ENCODE assay signal across 9 cellular contexts in the genomic region with DNA sequence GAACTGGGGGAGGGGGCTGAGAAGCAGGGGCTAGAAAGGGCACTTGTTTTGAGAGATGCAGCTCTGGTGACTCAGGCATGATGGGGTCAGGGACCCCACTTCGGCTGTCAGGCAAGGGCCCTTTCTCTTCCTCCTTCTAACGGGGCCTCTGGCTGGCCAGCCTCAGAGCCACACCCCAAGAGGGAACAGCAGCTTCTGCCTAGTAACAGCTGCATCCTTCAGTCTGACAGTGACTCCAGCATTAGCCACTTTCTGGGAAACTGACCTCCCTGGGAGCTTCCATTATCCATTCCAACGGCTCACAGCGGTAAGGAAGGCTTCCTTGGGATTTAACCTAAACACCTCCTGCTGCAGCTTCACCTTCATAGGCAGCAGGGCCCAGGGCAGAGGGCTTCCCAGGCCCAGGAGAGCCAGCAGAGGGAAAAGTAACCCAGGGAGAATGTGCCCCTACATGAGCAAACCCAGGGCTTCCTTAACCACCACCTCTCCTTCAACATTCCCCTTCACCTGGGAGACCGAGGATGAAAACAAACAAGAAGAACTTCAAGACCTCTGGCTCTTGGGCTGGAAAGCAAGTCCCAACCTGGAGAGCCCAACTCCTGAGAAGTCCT. TPM values are rescaled to one million over a fixed set of nuclear protein-coding genes. Genes with fewer than 3 reads are reported as not detected.
DNase-seq lines count a peak whose midpoint lies in the region; ATAC-seq, FAIRE-seq and TF ChIP-seq lines count a peak whose summit lies in the region.
"Had no signal": no experiment of that assay in that cellular context is flagged by ENCODE, and none has a peak within 500 bp of the region (broad histone marks: within the 10 kb centered on the region; RNA-seq: fewer than 3 reads in every experiment).

No MANE protein-coding gene starts in this region.

- TF ChIP-seq EP300 in K562 (IDR thresholded peaks at IDR 0.05; ENCODE audit: low read length) = no peak

- H3K36me3 ChIP-seq in K562 (ENCODE audit: control insufficient read depth, insufficient read depth, low read length) (peaks cover 3% of the 10 kb centered on the region; the same call in 1 of the 3 replicates), subcutaneous abdominal adipose tissue (ENCODE audit: control insufficient read depth in 5 of 5, insufficient read depth in 5 of 5, low read length in 5 of 5) (peaks cover 0 to 16% (median 0%) of the 10 kb centered on the region in 5 donors)

- no peak overlapping the region for H3K4me3 ChIP-seq in K562
- H3K4me3 ChIP-seq in subcutaneous abdominal adipose tissue (ENCODE audit: low read depth in 1 of 5, low read length in 5 of 5) = peak overlapping the region; percentile 18 to 69 (median 40)

- H3K9me3 ChIP-seq in K562 (replicated peaks; ENCODE audit: control insufficient read depth, insufficient read depth, low read depth, low read length) = no peaks in the 10 kb centered on the region
- no peaks in the 10 kb centered on the region for H3K9me3 ChIP-seq in subcutaneous abdominal adipose tissue (ENCODE audit: control insufficient read depth in 5 of 5, low read length in 5 of 5)

- no TSS peak for BruUV-seq in K562 (replicated peaks; lab: Mats Ljungman, UMichigan)

- no peak overlapping the region for H2AFZ ChIP-seq in K562 (ENCODE audit: low read depth, low read length)

- CTCF ChIA-PET in K562 (lab: Yijun Ruan, JAX; ENCODE audit: low intra/inter-chr PET ratio) = no interaction called here

- no peak overlapping the region; the same call in 1 of the 2 replicates for H3K4me2 ChIP-seq in K562 (ENCODE audit: insufficient read depth, low read length)

- H3K9ac ChIP-seq in K562 (ENCODE audit: insufficient read depth in 1 of 2, low read depth in 2 of 2, low read length in 2 of 2) = peak overlapping the region in 1 of 2 experiments; percentile 68; a peak in 1 of 4 replicates
- H3K9ac ChIP-seq in subcutaneous abdominal adipose tissue (ENCODE audit: low read length in 5 of 5) = peak overlapping the region in 3 of 5 donors; percentile 35 to 68 (median 63)

- in situ Hi-C loops in K562 (cut with MboI) = no loop called here

- TF ChIP-seq CTCF in K562 (IDR thresholded peaks at IDR 0.05 in 2 of 3, conservative IDR thresholded peaks at IDR 0.05 in 1 of 3; ENCODE audit: insufficient read depth in 2 of 3, low read depth in 1 of 3, low read length in 3 of 3) = no peak

- POLR2A ChIA-PET in K562 (lab: Yijun Ruan, JAX) = interaction anchor here (0.6 to 1.1 kb wide), 5 partner anchors 14 to 372 kb away, joined by 3 read pairs; no protein-coding TSS in a partner anchor

- DNase-seq in Kasumi-1 (lab: John Stamatoyannopoulos, UW) (peak; percentile 56 to 62), K562 (ENCODE audit: extremely low read depth in 1 of 4, low spot score in 3 of 4) (peak in 1 of 4 experiments; percentile 20), left kidney (ENCODE audit: low read depth, low spot score) (peak; percentile 14), middle frontal gyrus (ENCODE audit: extremely low spot score, low spot score) (no peak)
- DNase-seq in activated T-cell treated with anti-CD3 and anti-CD28 coated beads, Interleukin-2, amount 50 U/mL, for 1 hour = no peak
- DNase-seq: activated CD8-positive, alpha-beta T cell treated with anti-CD3 and anti-CD28 coated beads, Interleukin-2, amount 10 ng/mL, durations not matched to agents 7 days and 5 days had no signal

- no peaks in the 10 kb centered on the region for H3K9me1 ChIP-seq in K562 (ENCODE audit: control insufficient read depth, insufficient read depth, low read length)

- ATAC-seq in K562 (no peak), HG03460 (IDR thresholded peaks at IDR 0.05; ENCODE audit: unreplicated experiment) (no peak), HG03457 (IDR thresholded peaks at IDR 0.05; ENCODE audit: unreplicated experiment) (no peak)
- ATAC-seq: activated CD8-positive, alpha-beta T cell treated with anti-CD3 and anti-CD28 coated beads, Interleukin-2, amount 10 ng/mL, durations not matched to agents 7 days and 5 days had no signal

- 44% methylated on average over 5 of the region's 5 CpGs for WGBS in K562 (ENCODE audit: insufficient coverage, low coverage, missing lambda C conversion rate)

- no peak for TF ChIP-seq RAD21 in K562 (CRISPR knock-in tag; conservative IDR thresholded peaks at IDR 0.05 in 1 of 2, IDR thresholded peaks at IDR 0.05 in 1 of 2)

- H3K4me1 ChIP-seq in K562 (replicated peaks in 1 of 2; ENCODE audit: control insufficient read depth in 2 of 2, insufficient read depth in 2 of 2, low read length in 2 of 2) = peaks cover 14 to 35% of the 10 kb centered on the region in 2 experiments
- peaks cover 13 to 74% (median 69%) of the 10 kb centered on the region in 5 donors for H3K4me1 ChIP-seq in subcutaneous abdominal adipose tissue (ENCODE audit: control insufficient read depth in 5 of 5, insufficient read depth in 5 of 5, low read length in 5 of 5)

- TF ChIP-seq POLR2A in K562 (conservative IDR thresholded peaks at IDR 0.05) = no peak

- FAIRE-seq in K562 (lab: Jason Lieb, UNC) = no peak

- H3K79me2 ChIP-seq in K562 (ENCODE audit: control insufficient read depth, insufficient read depth, low read length) = peaks cover 9% of the 10 kb centered on the region; the same call in 2 of the 3 replicates

- H4K20me1 ChIP-seq in K562 (replicated peaks; ENCODE audit: control insufficient read depth, insufficient read depth, low read length) = peaks cover 10% of the 10 kb centered on the region; the same call in 1 of the 2 replicates

- intact Hi-C loops in K562 (cut with micrococcal nuclease) = no loop called here

- no peak overlapping the region for H3K27ac ChIP-seq in K562 (ENCODE audit: extremely low read depth, low read depth, low read length)
- peak overlapping the region; percentile 91 for H3K27ac ChIP-seq in subcutaneous abdominal adipose tissue (ENCODE audit: low read depth, low read length)

- H3K27me3 ChIP-seq in K562 (ENCODE audit: control insufficient read depth in 2 of 2, insufficient read depth in 2 of 2, low read length in 2 of 2) (no peaks in the 10 kb centered on the region), subcutaneous abdominal adipose tissue (ENCODE audit: control insufficient read depth in 5 of 5, insufficient read depth in 4 of 5, low read length in 5 of 5) (no peaks in the 10 kb centered on the region)

TF ChIP-seq in K562, 482 proteins besides CTCF, POLR2A, EP300 and RAD21:
- TF ChIP-seq ZNF77 (CRISPR knock-in tag; IDR thresholded peaks at IDR 0.05) = no peak
- peak; percentile 80 for TF ChIP-seq RFX5 (IDR thresholded peaks at IDR 0.05; ENCODE audit: low read depth, low read length)

RNA-seq across cellular contexts. Expression of a gene that starts 2.7 kb away (rescaled TPM):
- 15.1 and 38.6 TPM in 2 replicates for total RNA-seq in K562 (2011; cell fraction: chromatin; rRNA removed; ENCODE audit: low replicate concordance)
- total RNA-seq in K562 (2011; cell fraction: nucleolus; rRNA removed) = 21.6 and 25.2 TPM in 2 replicates
- total RNA-seq in K562 (2011; cell fraction: nucleoplasm; rRNA removed) = 21.0 and 24.7 TPM in 2 replicates
- total RNA-seq in K562 (2014; rRNA removed) (7.3 and 9.4 TPM in 2 replicates), K562 (2014; rRNA removed; fragmentation: Illumina TruSeq; extraction: Trizol) (1.4 and 2.1 TPM in 2 replicates), K562 (2015; rRNA removed; fragmentation: Illumina TruSeq; extraction: Trizol) (4.7 and 4.9 TPM in 2 replicates), K562 (2021) (13.4 and 14.4 TPM in 2 replicates)
- polyA plus RNA-seq in K562 (2011; rRNA removed) (1.7 and 3.6 TPM in 2 replicates), K562 (2014; fragmentation: Illumina TruSeq; extraction: Trizol) (3.7 and 7.7 TPM in 2 replicates), K562 (2014; fragmentation: Nextera tagmentation; extraction: Ambion mirVana) (under 1 TPM; 0.01 to 0.04 TPM), K562 (2014; rRNA removed) (4.8 and 6.3 TPM in 2 replicates)
- 2.0 and 3.8 TPM in 2 replicates for polyA plus RNA-seq in K562 (2011; cell fraction: cytosol; rRNA removed)
- polyA plus RNA-seq in K562 (2011; cell fraction: nucleus; rRNA removed) = 7.3 and 13.2 TPM in 2 replicates
- polyA plus RNA-seq in K562 (2012) = 6.2 and 8.4 TPM in 2 replicates
- 5.1 and 5.7 TPM in 2 replicates for polyA minus RNA-seq in K562 (2011; rRNA and poly(A)+ RNA removed)
- 5.6 and 7.4 TPM in 2 replicates for polyA minus RNA-seq in K562 (2011; cell fraction: cytosol; rRNA and poly(A)+ RNA removed)
- 8.1 and 10.1 TPM in 2 replicates for polyA minus RNA-seq in K562 (2011; cell fraction: nucleus; rRNA and poly(A)+ RNA removed)

RNA-seq across cellular contexts. Expression of a gene that starts 17.4 kb away (rescaled TPM):
- total RNA-seq in K562 (2011; cell fraction: chromatin; rRNA removed; ENCODE audit: low replicate concordance) = 6.1 and 8.1 TPM in 2 replicates
- 10.5 and 11.7 TPM in 2 replicates for total RNA-seq in K562 (2011; cell fraction: nucleolus; rRNA removed)
- 9.2 and 11.8 TPM in 2 replicates for total RNA-seq in K562 (2011; cell fraction: nucleoplasm; rRNA removed)
- total RNA-seq in K562 (2014; rRNA removed) = 3.7 and 4.3 TPM in 2 replicates
- total RNA-seq in K562 (2014; rRNA removed; fragmentation: Illumina TruSeq; extraction: Trizol) = 4.4 and 4.6 TPM in 2 replicates
- 4.9 TPM in 2 replicates for total RNA-seq in K562 (2015; rRNA removed; fragmentation: Illumina TruSeq; extraction: Trizol)
- 5.1 and 5.6 TPM in 2 replicates for total RNA-seq in K562 (2021)
- polyA plus RNA-seq in K562 (2011; rRNA removed) = 3.7 and 5.6 TPM in 2 replicates
- 3.5 and 4.3 TPM in 2 replicates for polyA plus RNA-seq in K562 (2011; cell fraction: cytosol; rRNA removed)
- polyA plus RNA-seq in K562 (2011; cell fraction: nucleus; rRNA removed) = 2.3 and 3.5 TPM in 2 replicates
- polyA plus RNA-seq in K562 (2012) = 4.0 and 5.4 TPM in 2 replicates
- 5.1 and 5.9 TPM in 2 replicates for polyA plus RNA-seq in K562 (2014; fragmentation: Illumina TruSeq; extraction: Trizol)
- polyA plus RNA-seq in K562 (2014; fragmentation: Nextera tagmentation; extraction: Ambion mirVana) = 1 to 10 TPM; 6.3 to 6.9 TPM
- polyA plus RNA-seq in K562 (2014; rRNA removed) = 5.2 and 5.8 TPM in 2 replicates
- polyA minus RNA-seq in K562 (2011; rRNA and poly(A)+ RNA removed) = 4.7 and 5.3 TPM in 2 replicates
- polyA minus RNA-seq in K562 (2011; cell fraction: cytosol; rRNA and poly(A)+ RNA removed) = 1.1 and 1.9 TPM in 2 replicates
- 2.7 and 4.7 TPM in 2 replicates for polyA minus RNA-seq in K562 (2011; cell fraction: nucleus; rRNA and poly(A)+ RNA removed)

Comparison
In these comparisons a context has a peak if more than half of its experiments do, and no peak if none do; other contexts are left out.
1. DNase-seq: peak in Kasumi-1 (2 of 2) and left kidney (single experiment); none in middle frontal gyrus (single experiment) and activated T-cell treated with anti-CD3 and anti-CD28 coated beads, Interleukin-2, amount 50 U/mL, for 1 hour (single experiment).